1 cellular context compared by ENCODE assay signal in genomic region chr16:30519120-30520049, GRCh38.
TF ChIP-seq lines count a peak whose summit lies in the region.

No MANE protein-coding gene starts in this region.

TF ChIP-seq in IMR-90, 13 proteins besides CTCF, POLR2A, EP300 and RAD21:
- TF ChIP-seq NFE2L2 (IDR thresholded peaks at IDR 0.05; ENCODE audit: low read depth, low read length) = no peak
- TF ChIP-seq SMC3 (IDR thresholded peaks at IDR 0.05; ENCODE audit: low read depth, low read length) = no peak
- no peak for TF ChIP-seq ELK1 (IDR thresholded peaks at IDR 0.05; ENCODE audit: borderline replicate concordance, low read depth, low read length)
- TF ChIP-seq RCOR1 (IDR thresholded peaks at IDR 0.05; ENCODE audit: insufficient replicate concordance, low read length) = no peak
- no peak for TF ChIP-seq BHLHE40 (IDR thresholded peaks at IDR 0.05; ENCODE audit: low read depth, low read length)
- TF ChIP-seq RFX5 (IDR thresholded peaks at IDR 0.05; ENCODE audit: low read depth, low read length) = no peak
- no peak for TF ChIP-seq CEBPB (IDR thresholded peaks at IDR 0.05; ENCODE audit: low read depth, low read length)
